ENCODE assay signal across 21 cellular contexts in the genomic region with DNA sequence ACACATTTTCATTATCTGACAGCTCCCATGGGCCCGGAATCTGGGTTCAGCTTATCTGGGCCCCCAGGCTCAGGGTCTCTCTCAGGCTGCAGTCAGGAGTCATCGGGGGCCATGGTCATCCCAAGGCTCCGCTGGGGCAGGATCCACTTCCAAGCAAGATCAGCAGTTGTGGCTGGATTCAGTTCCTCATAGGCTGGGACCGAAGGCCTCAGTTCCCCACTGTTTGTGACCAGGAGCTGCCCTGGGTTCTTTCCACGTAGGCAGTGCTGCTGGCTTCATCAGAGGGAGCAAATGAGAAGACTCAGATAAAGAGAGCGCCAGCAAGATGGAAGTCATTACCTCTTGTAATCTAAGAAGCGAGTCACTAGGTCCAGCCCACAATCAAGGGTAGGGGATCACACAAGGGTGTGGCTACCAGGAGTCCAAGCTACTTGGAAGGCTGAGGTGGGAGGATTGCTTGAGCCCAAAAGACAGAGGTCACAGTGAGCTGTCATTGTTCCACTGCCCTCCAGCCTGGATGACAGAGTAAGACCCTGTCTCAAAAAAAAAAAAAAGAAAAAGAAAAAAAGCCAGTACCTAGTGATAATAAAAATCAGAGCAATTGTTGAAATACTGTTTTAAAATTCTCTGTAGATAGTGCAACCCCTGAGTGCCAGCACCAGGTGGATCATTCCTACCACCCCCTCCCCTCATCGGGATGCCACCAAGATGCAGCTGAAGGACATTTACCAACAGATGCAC.
DNase-seq lines count a peak whose midpoint lies in the region; ATAC-seq and TF ChIP-seq lines count a peak whose summit lies in the region.
"Had no signal": no experiment of that assay in that cellular context is flagged by ENCODE, and none has a peak within 500 bp of the region (broad histone marks: within the 10 kb centered on the region; RNA-seq: fewer than 3 reads in every experiment).

No MANE protein-coding gene starts in this region.

- H3K4me3 ChIP-seq in heart right ventricle = no peak overlapping the region
- no peak overlapping the region for H3K4me3 ChIP-seq in fibroblast of the aortic adventitia (ENCODE audit: low read depth, low read length)
- no peak overlapping the region for H3K4me3 ChIP-seq in upper lobe of right lung
- H3K4me3 ChIP-seq: ascending aorta, prostate gland, SJSA1 had no signal

- peaks cover 0 to 12% (median 0%) of the 10 kb centered on the region in 9 donors for H3K4me1 ChIP-seq in heart right ventricle
- H3K4me1 ChIP-seq in upper lobe of right lung = peaks cover 3% of the 10 kb centered on the region
- H3K4me1 ChIP-seq: ascending aorta had no signal

- H3K27me3 ChIP-seq in heart right ventricle = no peaks in the 10 kb centered on the region
- no peaks in the 10 kb centered on the region for H3K27me3 ChIP-seq in upper lobe of right lung
- H3K27me3 ChIP-seq: ascending aorta, SJSA1 had no signal

- H3K27ac ChIP-seq in heart right ventricle (no peak overlapping the region), upper lobe of right lung (no peak overlapping the region)
- H3K27ac ChIP-seq: ascending aorta, prostate gland, SJSA1 had no signal

- ATAC-seq in heart right ventricle = no peak
- no peak for ATAC-seq in upper lobe of right lung
- no peak for ATAC-seq in HG03175 (IDR thresholded peaks at IDR 0.05; ENCODE audit: unreplicated experiment)

- 93 to 95% methylated on average over 8 of the region's 8 CpGs for WGBS in heart right ventricle, 2 donors

- intact Hi-C loops in cardiac septum (cut with DNase I) (loop anchor here (10.0 kb wide), 1 partner anchor 245 kb away; no protein-coding TSS in a partner anchor), heart right ventricle (cut with DNase I) (loop anchor here in 2 of 10 donors (10.0 kb wide), 2 partner anchors 185 to 705 kb away; no protein-coding TSS in a partner anchor), upper lobe of right lung (cut with DNase I) (loop anchor here (10.0 kb wide), 1 partner anchor 215 kb away; no protein-coding TSS in a partner anchor)

- TF ChIP-seq CTCF in heart right ventricle (IDR thresholded peaks at IDR 0.05) (no peak), fibroblast of the aortic adventitia (IDR thresholded peaks at IDR 0.05; ENCODE audit: insufficient read depth, low read length) (no peak), upper lobe of right lung (IDR thresholded peaks at IDR 0.05) (no peak)

- DNase-seq in cardiac septum (ENCODE audit: low spot score) = peak; percentile 65
- no peak for DNase-seq in heart right ventricle
- peak; percentile 50 for DNase-seq in RPMI7951 (ENCODE audit: low read depth)
- DNase-seq in fibroblast of the aortic adventitia (ENCODE audit: low read depth) = peak; percentile 25
- peak; percentile 18 for DNase-seq in upper lobe of right lung
- DNase-seq in RKO (ENCODE audit: low spot score) = no peak
- no peak for DNase-seq in activated CD4-positive, alpha-beta T cell treated with anti-CD3 and anti-CD28 coated beads, Interleukin-2, amount 50 U/mL, for 1 hour
- DNase-seq: activated CD4-positive, alpha-beta T cell treated with anti-CD3 and anti-CD28 coated beads for 48 hours; activated naive CD4-positive, alpha-beta T cell treated with Interleukin-2 at 50 U/mL for 16 hours; DMS79 treated with DMSO at 0.1 percent for 48 hours; hippocampal formation; mesenchymal stem cell; MV-4-11; NCI-H187 treated with DMSO at 0.1 percent for 48 hours; NCI-H526 treated with DMSO at 0.1 percent for 48 hours; nephron progenitor cell; T-helper 9 cell had no signal

- no peaks in the 10 kb centered on the region for H3K9me3 ChIP-seq in heart right ventricle
- no peaks in the 10 kb centered on the region for H3K9me3 ChIP-seq in upper lobe of right lung
- H3K9me3 ChIP-seq: ascending aorta, prostate gland, SJSA1 had no signal

- H3K36me3 ChIP-seq in heart right ventricle (no peaks in the 10 kb centered on the region), upper lobe of right lung (no peaks in the 10 kb centered on the region)
- H3K36me3 ChIP-seq: ascending aorta, prostate gland, SJSA1 had no signal

Comparison
In these comparisons a context has a peak if more than half of its experiments do, and no peak if none do; other contexts are left out.
1. DNase-seq: peak in cardiac septum (single experiment), RPMI7951 (single experiment), fibroblast of the aortic adventitia (single experiment) and upper lobe of right lung (single experiment); none in heart right ventricle (0 of 2), RKO (single experiment) and activated CD4-positive, alpha-beta T cell treated with anti-CD3 and anti-CD28 coated beads, Interleukin-2, amount 50 U/mL, for 1 hour (single experiment).